ENCODE assay signal across 1 cellular context in the genomic region with DNA sequence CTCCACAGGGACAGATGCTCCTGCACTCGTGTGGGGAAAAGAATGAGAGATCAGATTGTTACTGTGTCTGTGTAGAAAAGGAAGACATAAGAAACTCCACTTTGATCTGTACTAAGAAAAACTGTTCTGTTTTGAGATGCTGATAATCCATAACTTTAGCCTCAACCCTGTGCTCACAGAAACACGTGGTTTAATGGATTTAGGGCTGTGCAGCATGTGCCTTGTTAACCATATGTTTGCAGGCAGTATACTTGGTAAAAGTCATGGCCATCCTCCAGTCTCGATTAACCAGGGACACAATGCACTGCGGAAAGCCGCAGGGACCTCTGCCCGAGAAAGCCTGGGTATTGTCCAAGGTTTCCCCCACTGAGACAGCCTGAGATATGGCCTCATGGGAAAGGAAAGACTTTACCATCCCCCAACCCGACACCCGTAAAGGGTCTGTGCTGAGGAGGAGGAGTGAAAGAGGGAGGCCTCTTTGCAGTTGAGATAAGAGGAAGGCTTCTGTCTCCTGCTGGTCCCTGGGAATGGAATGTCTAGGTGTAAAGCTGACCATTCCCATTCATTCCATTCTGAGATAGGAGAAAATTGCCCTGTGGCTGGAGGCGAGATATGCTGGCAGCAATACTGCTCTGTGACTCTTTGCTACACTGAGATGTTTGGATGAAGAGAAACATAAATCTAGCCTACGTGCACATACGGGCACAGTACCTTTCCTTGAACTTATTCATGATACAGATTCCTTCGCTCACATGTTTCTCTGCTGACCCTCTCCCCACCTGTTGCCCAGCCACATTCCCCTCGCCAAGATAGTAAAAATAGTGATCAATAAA. TPM values are rescaled to one million over a fixed set of nuclear protein-coding genes. Genes with fewer than 3 reads are reported as not detected.
"Had no signal": no experiment of that assay in that cellular context is flagged by ENCODE, and none has a peak within 500 bp of the region (broad histone marks: within the 10 kb centered on the region; RNA-seq: fewer than 3 reads in every experiment).

No MANE protein-coding gene starts in this region.

RNA-seq across cellular contexts. Expression of a gene that starts 20.1 kb away (rescaled TPM):
- total RNA-seq: GM12878 had no signal
- polyA plus RNA-seq: GM12878 had no signal

RNA-seq across cellular contexts. Expression of a gene that starts 40.8 kb away (rescaled TPM):
- total RNA-seq: GM12878 had no signal

RNA-seq across cellular contexts. Expression of a gene that starts 50.8 kb away (rescaled TPM):
- total RNA-seq: GM12878 had no signal
- polyA plus RNA-seq: GM12878 had no signal
